ENCODE assay signal across 1 cellular context in the genomic region with DNA sequence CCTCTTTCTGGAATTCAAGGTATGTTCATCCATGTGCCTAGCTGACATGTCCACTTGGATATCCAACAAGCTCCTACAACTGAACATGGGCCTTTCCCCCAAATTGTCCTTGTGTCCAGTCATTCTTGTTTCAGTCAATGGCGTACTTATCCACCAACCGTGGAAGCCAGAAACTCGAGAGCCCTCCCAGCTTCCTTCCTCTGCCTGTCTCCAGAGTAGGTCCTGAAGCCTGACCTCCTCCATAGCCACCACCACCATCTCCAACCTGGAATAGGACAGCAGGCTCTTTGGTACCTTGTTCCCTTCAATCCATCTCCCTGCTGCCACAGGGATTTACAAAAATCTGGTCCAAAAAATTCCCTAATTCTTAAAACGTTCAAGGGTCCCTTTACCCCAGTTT.
TF ChIP-seq lines count a peak whose summit lies in the region.

No MANE protein-coding gene starts in this region.

TF ChIP-seq in GM23338, 12 proteins besides CTCF, POLR2A, EP300 and RAD21 (continued from another document):
- TF ChIP-seq, protein P1, sequence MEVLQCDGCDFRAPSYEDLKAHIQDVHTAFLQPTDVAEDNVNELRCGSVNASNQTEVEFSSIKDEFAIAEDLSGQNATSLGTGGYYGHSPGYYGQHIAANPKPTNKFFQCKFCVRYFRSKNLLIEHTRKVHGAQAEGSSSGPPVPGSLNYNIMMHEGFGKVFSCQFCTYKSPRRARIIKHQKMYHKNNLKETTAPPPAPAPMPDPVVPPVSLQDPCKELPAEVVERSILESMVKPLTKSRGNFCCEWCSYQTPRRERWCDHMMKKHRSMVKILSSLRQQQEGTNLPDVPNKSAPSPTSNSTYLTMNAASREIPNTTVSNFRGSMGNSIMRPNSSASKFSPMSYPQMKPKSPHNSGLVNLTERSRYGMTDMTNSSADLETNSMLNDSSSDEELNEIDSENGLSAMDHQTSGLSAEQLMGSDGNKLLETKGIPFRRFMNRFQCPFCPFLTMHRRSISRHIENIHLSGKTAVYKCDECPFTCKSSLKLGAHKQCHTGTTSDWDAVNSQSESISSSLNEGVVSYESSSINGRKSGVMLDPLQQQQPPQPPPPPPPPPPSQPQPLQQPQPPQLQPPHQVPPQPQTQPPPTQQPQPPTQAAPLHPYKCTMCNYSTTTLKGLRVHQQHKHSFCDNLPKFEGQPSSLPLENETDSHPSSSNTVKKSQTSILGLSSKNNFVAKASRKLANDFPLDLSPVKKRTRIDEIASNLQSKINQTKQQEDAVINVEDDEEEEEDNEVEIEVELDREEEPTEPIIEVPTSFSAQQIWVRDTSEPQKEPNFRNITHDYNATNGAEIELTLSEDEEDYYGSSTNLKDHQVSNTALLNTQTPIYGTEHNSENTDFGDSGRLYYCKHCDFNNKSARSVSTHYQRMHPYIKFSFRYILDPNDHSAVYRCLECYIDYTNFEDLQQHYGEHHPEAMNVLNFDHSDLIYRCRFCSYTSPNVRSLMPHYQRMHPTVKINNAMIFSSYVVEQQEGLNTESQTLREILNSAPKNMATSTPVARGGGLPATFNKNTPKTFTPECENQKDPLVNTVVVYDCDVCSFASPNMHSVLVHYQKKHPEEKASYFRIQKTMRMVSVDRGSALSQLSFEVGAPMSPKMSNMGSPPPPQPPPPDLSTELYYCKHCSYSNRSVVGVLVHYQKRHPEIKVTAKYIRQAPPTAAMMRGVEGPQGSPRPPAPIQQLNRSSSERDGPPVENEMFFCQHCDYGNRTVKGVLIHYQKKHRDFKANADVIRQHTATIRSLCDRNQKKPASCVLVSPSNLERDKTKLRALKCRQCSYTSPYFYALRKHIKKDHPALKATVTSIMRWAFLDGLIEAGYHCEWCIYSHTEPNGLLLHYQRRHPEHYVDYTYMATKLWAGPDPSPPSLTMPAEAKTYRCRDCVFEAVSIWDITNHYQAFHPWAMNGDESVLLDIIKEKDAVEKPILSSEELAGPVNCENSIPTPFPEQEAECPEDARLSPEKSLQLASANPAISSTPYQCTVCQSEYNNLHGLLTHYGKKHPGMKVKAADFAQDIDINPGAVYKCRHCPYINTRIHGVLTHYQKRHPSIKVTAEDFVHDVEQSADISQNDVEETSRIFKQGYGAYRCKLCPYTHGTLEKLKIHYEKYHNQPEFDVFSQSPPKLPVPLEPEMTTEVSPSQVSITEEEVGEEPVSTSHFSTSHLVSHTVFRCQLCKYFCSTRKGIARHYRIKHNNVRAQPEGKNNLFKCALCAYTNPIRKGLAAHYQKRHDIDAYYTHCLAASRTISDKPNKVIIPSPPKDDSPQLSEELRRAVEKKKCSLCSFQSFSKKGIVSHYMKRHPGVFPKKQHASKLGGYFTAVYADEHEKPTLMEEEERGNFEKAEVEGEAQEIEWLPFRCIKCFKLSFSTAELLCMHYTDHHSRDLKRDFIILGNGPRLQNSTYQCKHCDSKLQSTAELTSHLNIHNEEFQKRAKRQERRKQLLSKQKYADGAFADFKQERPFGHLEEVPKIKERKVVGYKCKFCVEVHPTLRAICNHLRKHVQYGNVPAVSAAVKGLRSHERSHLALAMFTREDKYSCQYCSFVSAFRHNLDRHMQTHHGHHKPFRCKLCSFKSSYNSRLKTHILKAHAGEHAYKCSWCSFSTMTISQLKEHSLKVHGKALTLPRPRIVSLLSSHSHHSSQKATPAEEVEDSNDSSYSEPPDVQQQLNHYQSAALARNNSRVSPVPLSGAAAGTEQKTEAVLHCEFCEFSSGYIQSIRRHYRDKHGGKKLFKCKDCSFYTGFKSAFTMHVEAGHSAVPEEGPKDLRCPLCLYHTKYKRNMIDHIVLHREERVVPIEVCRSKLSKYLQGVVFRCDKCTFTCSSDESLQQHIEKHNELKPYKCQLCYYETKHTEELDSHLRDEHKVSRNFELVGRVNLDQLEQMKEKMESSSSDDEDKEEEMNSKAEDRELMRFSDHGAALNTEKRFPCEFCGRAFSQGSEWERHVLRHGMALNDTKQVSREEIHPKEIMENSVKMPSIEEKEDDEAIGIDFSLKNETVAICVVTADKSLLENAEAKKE (CRISPR knock-in tag; IDR thresholded peaks at IDR 0.05) = no peak
- no peak for TF ChIP-seq EZH2phosphoT487 (IDR thresholded peaks at IDR 0.05; ENCODE audit: unreplicated experiment)
